10 cellular contexts compared by ENCODE assay signal in genomic region chr9:130447193-130447816, GRCh38. TPM values are rescaled to one million over a fixed set of nuclear protein-coding genes. Genes with fewer than 3 reads are reported as not detected.
DNase-seq lines count a peak whose midpoint lies in the region; TF ChIP-seq lines count a peak whose summit lies in the region.
"Had no signal": no experiment of that assay in that cellular context is flagged by ENCODE, and none has a peak within 500 bp of the region (broad histone marks: within the 10 kb centered on the region; RNA-seq: fewer than 3 reads in every experiment).

No MANE protein-coding gene starts in this region.

- H3K27ac Mint-ChIP-seq in activated naive CD8-positive, alpha-beta T cell treated with anti-CD3 and anti-CD28 coated beads for 36 hours, result no peak overlapping the region
- H3K27ac Mint-ChIP-seq: T-helper 2 cell treated with Interferon-gamma antibody and Interleukin-4, amounts not matched to agents 5 μg/mL and 100 μg/mL, for 36 hours had no signal

- H3K4me3 Mint-ChIP-seq in activated naive CD8-positive, alpha-beta T cell treated with anti-CD3 and anti-CD28 coated beads for 36 hours, result no peak overlapping the region
- H3K4me3 Mint-ChIP-seq: central memory CD8-positive, alpha-beta T cell had no signal

- intact Hi-C loops in esophagus squamous epithelium (cut with DNase I) (no loop called here), sigmoid colon (cut with DNase I) (loop anchor here (10.0 kb wide), 2 partner anchors 333 to 417 kb away; no protein-coding TSS in a partner anchor)

- peak overlapping the region in 1 of 4 donors; percentile 79 for H3K4me3 ChIP-seq in esophagus squamous epithelium
- H3K4me3 ChIP-seq in sigmoid colon, result no peak overlapping the region

- H3K9me3 ChIP-seq in esophagus squamous epithelium (no peaks in the 10 kb centered on the region), sigmoid colon (no peaks in the 10 kb centered on the region)

- peaks cover 0 to 47% (median 1%) of the 10 kb centered on the region in 4 donors for H3K27me3 ChIP-seq in esophagus squamous epithelium
- no peaks in the 10 kb centered on the region for H3K27me3 ChIP-seq in sigmoid colon

- peaks cover 8% of the 10 kb centered on the region for H3K4me1 Mint-ChIP-seq in activated naive CD8-positive, alpha-beta T cell treated with anti-CD3 and anti-CD28 coated beads for 36 hours

- no peak for TF ChIP-seq POLR2A in esophagus squamous epithelium (IDR thresholded peaks at IDR 0.05)
- TF ChIP-seq POLR2A in sigmoid colon (IDR thresholded peaks at IDR 0.05), result no peak

- peaks cover 53% of the 10 kb centered on the region for H3K27me3 Mint-ChIP-seq in activated naive CD8-positive, alpha-beta T cell treated with anti-CD3 and anti-CD28 coated beads for 36 hours

- H3K4me1 ChIP-seq in esophagus squamous epithelium (peaks cover 49 to 78% (median 56%) of the 10 kb centered on the region in 3 donors), sigmoid colon (peaks cover 0 to 77% (median 60%) of the 10 kb centered on the region in 4 donors)

- H3K36me3 ChIP-seq in esophagus squamous epithelium, result no peaks in the 10 kb centered on the region
- no peaks in the 10 kb centered on the region for H3K36me3 ChIP-seq in sigmoid colon

- no peaks in the 10 kb centered on the region for H3K9me3 Mint-ChIP-seq in activated naive CD8-positive, alpha-beta T cell treated with anti-CD3 and anti-CD28 coated beads for 36 hours
- H3K9me3 Mint-ChIP-seq: T-helper 2 cell treated with Interferon-gamma antibody and Interleukin-4, amounts not matched to agents 5 μg/mL and 100 μg/mL, for 36 hours had no signal

- in situ Hi-C loops in G401 (cut with HindIII; ENCODE audit: low sequenced_read_pairs), result no loop called here

- no peak for TF ChIP-seq EP300 in sigmoid colon (IDR thresholded peaks at IDR 0.05)

- DNase-seq in G401 (ENCODE audit: low spot score), result peak; percentile 60
- DNase-seq in NCI-H2196 (lab: John Stamatoyannopoulos, UW; ENCODE audit: unreplicated experiment), result peak; percentile 73
- no peak for DNase-seq in esophagus squamous epithelium (lab: John Stamatoyannopoulos, UW)
- DNase-seq in sigmoid colon, result no peak
- DNase-seq in stimulated activated CD4-positive, alpha-beta T cell treated with anti-CD3 and anti-CD28 coated beads, Interleukin-1b, Interleukin-23, amount 100 ng/mL, for 48 hours, result no peak
- no peak for DNase-seq in SK-N-DZ (ENCODE audit: low spot score)
- DNase-seq in activated naive CD8-positive, alpha-beta T cell treated with anti-CD3 and anti-CD28 coated beads for 36 hours, result no peak
- DNase-seq: NCI-H2107 had no signal

- no peaks in the 10 kb centered on the region for H3K36me3 Mint-ChIP-seq in activated naive CD8-positive, alpha-beta T cell treated with anti-CD3 and anti-CD28 coated beads for 36 hours

- 56 to 80% methylated on average over 7 to 9 of the region's 12 CpGs for WGBS in esophagus squamous epithelium, 2 donors
- 85 to 88% methylated on average over 12 of the region's 12 CpGs for WGBS in sigmoid colon, 2 donors

- peak overlapping the region; percentile 79 to 86 (median 83) for H3K27ac ChIP-seq in esophagus squamous epithelium
- peak overlapping the region; percentile 80 to 94 (median 91) for H3K27ac ChIP-seq in sigmoid colon

- no peak for TF ChIP-seq CTCF in esophagus squamous epithelium (IDR thresholded peaks at IDR 0.05)
- no peak for TF ChIP-seq CTCF in sigmoid colon (IDR thresholded peaks at IDR 0.05)

RNA-seq across cellular contexts. Expression of gene ASS1, which starts 2.5 kb away (rescaled TPM):
- total RNA-seq in G401 (2014; rRNA removed; shearing (Covaris generic)), result 0.31 and 2.8 TPM in 2 replicates
- total RNA-seq in esophagus squamous epithelium (100 to 1,000 TPM in 2 of 4 donors, 10 to 100 TPM in 2; 33.5 to 203 (median 85.2) TPM), sigmoid colon (10 to 100 TPM; 65.8 to 84.2 (median 76.5) TPM)
- polyA plus RNA-seq in sigmoid colon, result 1,000 to 10,000 TPM in 1 of 3 donors, 100 to 1,000 TPM in 2; 369 to 1,420 (median 483) TPM
- 94.1 and 100 TPM in 2 replicates for polyA plus RNA-seq in SK-N-DZ (2014; cell fraction: cytosol; rRNA removed)
- 50.0 and 51.6 TPM in 2 replicates for polyA plus RNA-seq in SK-N-DZ (2014; cell fraction: nucleus; rRNA removed)
- total RNA-seq in activated naive CD8-positive, alpha-beta T cell treated with anti-CD3 and anti-CD28 coated beads for 36 hours, result 1 to 10 TPM; 5.1 TPM

Comparison
In these comparisons a context has a peak if more than half of its experiments do, and no peak if none do; other contexts are left out.
1. DNase-seq: peak in G401 (single experiment) and NCI-H2196 (single experiment); none in esophagus squamous epithelium (single experiment), sigmoid colon (single experiment), stimulated activated CD4-positive, alpha-beta T cell treated with anti-CD3 and anti-CD28 coated beads, Interleukin-1b, Interleukin-23, amount 100 ng/mL, for 48 hours (single experiment), SK-N-DZ (single experiment) and activated naive CD8-positive, alpha-beta T cell treated with anti-CD3 and anti-CD28 coated beads for 36 hours (single experiment).